9 cellular contexts compared by ENCODE assay signal in the genomic region with DNA sequence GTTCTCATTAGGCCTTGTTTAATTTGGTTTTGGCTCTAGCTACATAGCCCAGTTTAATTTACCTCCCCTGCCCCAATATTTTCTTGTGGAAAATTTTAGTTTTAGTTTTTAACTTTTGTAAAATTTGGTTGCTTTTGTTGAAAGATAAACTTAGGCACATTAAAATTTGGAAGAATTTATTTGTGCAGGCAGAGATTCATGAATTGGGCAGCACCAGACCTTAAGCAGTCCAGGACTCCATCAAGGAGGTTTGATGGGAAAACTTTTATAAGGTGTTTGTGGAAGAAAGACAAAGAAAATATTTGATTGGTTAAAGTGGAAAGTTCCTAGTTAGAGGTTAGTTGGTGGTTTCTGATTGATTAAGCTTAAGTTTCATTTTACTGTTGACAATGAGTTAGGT.
"Had no signal": no experiment of that assay in that cellular context is flagged by ENCODE, and none has a peak within 500 bp of the region (broad histone marks: within the 10 kb centered on the region; RNA-seq: fewer than 3 reads in every experiment).

No MANE protein-coding gene starts in this region.

- H3K9me3 ChIP-seq: HAP-1 had no signal

- H3K27ac ChIP-seq: GM23248 had no signal

- H3K36me3 ChIP-seq: HAP-1 had no signal

- H2AFZ ChIP-seq: GM23248 had no signal

- FAIRE-seq: HTR-8/SVneo, K562 had no signal

- H3K4me3 ChIP-seq: GM23248, HAP-1, K562 had no signal

- H3K9ac ChIP-seq: GM23248 had no signal

- ATAC-seq: HCT116, K562 had no signal

- DNase-seq: GM23248, GOT3, H7, IMR-90, KG1 had no signal
